Comparison of ENCODE assay signal across 22 cellular contexts in the genomic region with DNA sequence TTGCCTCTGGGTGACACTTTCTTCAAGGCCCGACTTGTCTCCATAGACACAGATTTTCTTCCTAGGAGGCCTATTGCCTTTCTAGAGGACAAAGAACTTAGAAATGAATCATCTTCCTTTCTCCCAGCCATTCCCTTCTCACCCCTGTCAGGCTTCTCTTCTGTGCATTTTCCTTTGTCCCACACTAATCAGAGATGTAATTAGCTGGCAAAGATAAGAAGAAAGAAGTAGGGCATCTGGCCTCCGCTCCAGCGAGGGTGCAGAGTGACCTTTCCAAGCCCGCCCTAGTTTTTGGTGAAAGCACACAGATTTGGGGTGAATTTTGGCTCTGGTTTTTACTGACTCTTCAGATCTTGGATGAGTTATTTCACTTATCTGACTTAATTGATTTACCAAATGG.
"Had no signal": no experiment of that assay in that cellular context is flagged by ENCODE, and none has a peak within 500 bp of the region (broad histone marks: within the 10 kb centered on the region; RNA-seq: fewer than 3 reads in every experiment).

No MANE protein-coding gene starts in this region.

- H3K4me1 ChIP-seq: sigmoid colon, transverse colon had no signal

- H3K27ac Mint-ChIP-seq: activated CD8-positive, alpha-beta T cell treated with anti-CD3 and anti-CD28 coated beads, Interleukin-2, amount 10 ng/mL, durations not matched to agents 7 days and 5 days; activated naive CD8-positive, alpha-beta T cell treated with anti-CD3 and anti-CD28 coated beads, Interleukin-2, amount 50 U/mL, for 24 hours; activated T-helper 1 cell treated with anti-CD3 and anti-CD28 coated beads, Interleukin-12 subunit alpha, Interleukin-12 subunit beta, Interleukin-2, Interleukin-4 antibody, amounts not matched to agents 30 ng/mL and 10 ng/mL and 1 ng/mL, durations not matched to agents 14 hours and 24 hours and 36 hours; memory B cell had no signal

- H3K9me3 Mint-ChIP-seq: activated naive CD8-positive, alpha-beta T cell treated with anti-CD3 and anti-CD28 coated beads, Interleukin-2, amount 50 U/mL, for 24 hours; activated T-helper 1 cell treated with anti-CD3 and anti-CD28 coated beads, Interleukin-12 subunit alpha, Interleukin-12 subunit beta, Interleukin-2, Interleukin-4 antibody, amounts not matched to agents 30 ng/mL and 10 ng/mL and 1 ng/mL, durations not matched to agents 14 hours and 24 hours and 36 hours; memory B cell; stimulated activated naive B cell treated with anti-CD40 and anti-IgM and Interleukin-4, amounts not matched to agents 10 μg/mL and 1 μg/mL and 100 μg/mL, for 72 hours had no signal

- H3K4me1 Mint-ChIP-seq: activated naive CD8-positive, alpha-beta T cell treated with anti-CD3 and anti-CD28 coated beads, Interleukin-2, amount 50 U/mL, for 24 hours; memory B cell; stimulated activated naive B cell treated with anti-CD40 and anti-IgM and Interleukin-4, amounts not matched to agents 10 μg/mL and 1 μg/mL and 100 μg/mL, for 72 hours had no signal

- FAIRE-seq: endometrium, TTC549, urothelium cell line had no signal

- H3K27me3 Mint-ChIP-seq: memory B cell; stimulated activated naive B cell treated with anti-CD40 and anti-IgM and Interleukin-4, amounts not matched to agents 10 μg/mL and 1 μg/mL and 100 μg/mL, for 72 hours had no signal

- ATAC-seq: activated CD8-positive, alpha-beta T cell treated with anti-CD3 and anti-CD28 coated beads, Interleukin-2, amount 10 ng/mL, durations not matched to agents 7 days and 5 days; activated naive CD8-positive, alpha-beta T cell treated with anti-CD3 and anti-CD28 coated beads, Interleukin-2, amount 50 U/mL, for 24 hours; mucosa of descending colon; stimulated activated naive B cell treated with anti-CD40 and anti-IgM and Interleukin-4, amounts not matched to agents 10 μg/mL and 1 μg/mL and 100 μg/mL, for 72 hours had no signal

- H3K36me3 ChIP-seq: cardiac muscle cell, sigmoid colon, transverse colon, WERI-Rb-1 had no signal

- DNase-seq: activated CD4-positive, alpha-beta T cell treated with anti-CD3 and anti-CD28 coated beads, Interleukin-2, amount 50 U/mL, for 1 hour; activated CD4-positive, CD25-positive, alpha-beta regulatory T cell treated with anti-CD3 and anti-CD28 coated beads, Interleukin-2, amount 50 U/mL, for 72 hours; activated CD8-positive, alpha-beta T cell treated with anti-CD3 and anti-CD28 coated beads, Interleukin-2, amount 10 ng/mL, durations not matched to agents 7 days and 5 days; activated gamma-delta T cell; activated naive CD4-positive, alpha-beta T cell treated with anti-CD3 and anti-CD28 coated beads, Interleukin-2, amount 50 U/mL, for 16 hours; activated naive CD8-positive, alpha-beta T cell treated with anti-CD3 and anti-CD28 coated beads, Interleukin-2, amount 50 U/mL, for 24 hours; erythroblast; foreskin melanocyte; hippocampal formation; mucosa of descending colon; sigmoid colon; stimulated activated CD4-positive, alpha-beta T cell treated with anti-CD3 and anti-CD28 coated beads, Interleukin-2, amount 100 ng/mL, for 48 hours; stimulated activated CD8-positive, alpha-beta memory T cell treated with anti-CD3 and anti-CD28 coated beads, Interleukin-4, amount 100 ng/mL, for 48 hours; stimulated activated naive B cell treated with anti-CD40 and anti-IgM and Interleukin-4, amounts not matched to agents 10 μg/mL and 1 μg/mL and 100 μg/mL, for 72 hours; transverse colon; WERI-Rb-1 had no signal

- H3K4me3 Mint-ChIP-seq: activated CD8-positive, alpha-beta T cell treated with anti-CD3 and anti-CD28 coated beads, Interleukin-2, amount 10 ng/mL, durations not matched to agents 7 days and 5 days; activated naive CD8-positive, alpha-beta T cell treated with anti-CD3 and anti-CD28 coated beads, Interleukin-2, amount 50 U/mL, for 24 hours; activated T-helper 1 cell treated with anti-CD3 and anti-CD28 coated beads, Interleukin-12 subunit alpha, Interleukin-12 subunit beta, Interleukin-2, Interleukin-4 antibody, amounts not matched to agents 30 ng/mL and 10 ng/mL and 1 ng/mL, durations not matched to agents 14 hours and 24 hours and 36 hours; memory B cell; stimulated activated naive B cell treated with anti-CD40 and anti-IgM and Interleukin-4, amounts not matched to agents 10 μg/mL and 1 μg/mL and 100 μg/mL, for 72 hours had no signal

- H3K36me3 Mint-ChIP-seq: memory B cell; stimulated activated naive B cell treated with anti-CD40 and anti-IgM and Interleukin-4, amounts not matched to agents 10 μg/mL and 1 μg/mL and 100 μg/mL, for 72 hours had no signal

- H3K4me3 ChIP-seq: cardiac muscle cell, mucosa of descending colon, sigmoid colon, transverse colon had no signal

- H3K27ac ChIP-seq: cardiac muscle cell, sigmoid colon, transverse colon, WERI-Rb-1 had no signal

- H3K27me3 ChIP-seq: cardiac muscle cell, sigmoid colon, transverse colon had no signal

- H3K9me3 ChIP-seq: mucosa of descending colon, sigmoid colon, transverse colon had no signal
